Comparison of ENCODE assay signal across 2 cellular contexts in the genomic region with DNA sequence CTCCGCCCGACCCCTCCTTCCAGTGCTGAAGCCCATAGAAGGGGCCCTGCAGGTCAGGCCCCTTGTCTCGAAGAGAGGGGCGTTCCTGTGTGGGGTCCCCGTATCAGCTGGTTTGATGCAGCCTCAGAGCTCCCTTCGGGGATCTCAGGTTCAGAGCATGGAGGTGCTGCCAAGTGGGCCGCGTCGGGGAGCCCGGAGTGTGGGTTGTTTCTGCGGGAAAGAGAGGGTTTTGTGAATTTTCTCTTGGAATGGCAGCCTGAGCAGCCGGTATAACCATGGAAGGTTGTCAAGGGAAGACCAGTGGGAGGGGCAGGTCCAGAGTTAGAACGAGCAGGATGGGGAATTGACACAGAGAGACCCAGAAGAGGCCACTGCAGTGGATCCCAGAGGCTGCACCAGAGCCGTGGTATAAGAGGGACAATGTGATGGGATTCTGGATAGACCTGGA.
A peak's percentile ranks its signal among the peaks of the same experiment; 100 is the strongest.
TF ChIP-seq lines count a peak whose summit lies in the region.

No MANE protein-coding gene starts in this region.

TF ChIP-seq in HCT116, 20 proteins besides CTCF, POLR2A, EP300 and RAD21:
- TF ChIP-seq ZFX (IDR thresholded peaks at IDR 0.05), result no peak
- TF ChIP-seq CEBPB (IDR thresholded peaks at IDR 0.05; ENCODE audit: low read depth), result no peak
- TF ChIP-seq ELF1 (IDR thresholded peaks at IDR 0.05; ENCODE audit: borderline replicate concordance, low read depth), result no peak
- TF ChIP-seq SP1 (IDR thresholded peaks at IDR 0.05; ENCODE audit: low read depth), result no peak
- TF ChIP-seq EZH2 (IDR thresholded peaks at IDR 0.05), result no peak
- no peak for TF ChIP-seq ZNF274 (IDR thresholded peaks at IDR 0.05; ENCODE audit: low read depth, low read length)
- no peak for TF ChIP-seq POLR2AphosphoS5 (IDR thresholded peaks at IDR 0.05; ENCODE audit: low read depth, low read length)
- no peak for TF ChIP-seq JUND (IDR thresholded peaks at IDR 0.05)
- no peak for TF ChIP-seq FOSL1 (IDR thresholded peaks at IDR 0.05; ENCODE audit: low read depth)

TF ChIP-seq in neural cell, 6 proteins besides CTCF, POLR2A, EP300 and RAD21:
- TF ChIP-seq REST (IDR thresholded peaks at IDR 0.05; ENCODE audit: borderline replicate concordance) (peak; percentile 63), MXI1 (conservative IDR thresholded peaks at IDR 0.05; ENCODE audit: poor library complexity, severe bottlenecking) (no peak)
